ENCODE assay signal across 23 cellular contexts in genomic region chr5:105940181-105940580, GRCh38.
"Had no signal": no experiment of that assay in that cellular context is flagged by ENCODE, and none has a peak within 500 bp of the region (broad histone marks: within the 10 kb centered on the region; RNA-seq: fewer than 3 reads in every experiment).

No MANE protein-coding gene starts in this region.

- H3K9ac ChIP-seq: parathyroid adenoma had no signal

- H3K9me3 ChIP-seq: esophagus squamous epithelium, mucosa of descending colon, right lobe of liver, thyroid gland, vagina had no signal

- H3K4me3 ChIP-seq: esophagus squamous epithelium, left lung, mucosa of descending colon, right lobe of liver, stomach, thyroid gland, vagina had no signal

- DNase-seq: cortex of kidney; effector memory CD8-positive, alpha-beta T cell; erythroblast; esophagus squamous epithelium; left cardiac atrium; left lung; mesenchymal stem cell; mucosa of descending colon; naive B cell; right lobe of liver; small intestine; stimulated activated CD4-positive, alpha-beta T cell treated with anti-CD3 and anti-CD28 coated beads, Interleukin-15, amount 100 ng/mL, for 24 hours; stimulated activated CD4-positive, alpha-beta T cell treated with anti-CD3 and anti-CD28 coated beads, Interleukin-2, amount 100 ng/mL, for 48 hours; stimulated activated naive CD4-positive, alpha-beta T cell; stomach; thyroid gland; trophoblast cell had no signal

- H2AFZ ChIP-seq: parathyroid adenoma had no signal

- H3K4me3 Mint-ChIP-seq: effector memory CD8-positive, alpha-beta T cell; mesothelial cell of epicardium; naive B cell; natural killer cell treated with Interleukin-12 subunit alpha and Interleukin-12 subunit beta and Interleukin-15 and Interleukin-18, amount 100 ng/mL, for 72 hours; neural crest cell had no signal

- H3K36me3 ChIP-seq: esophagus squamous epithelium, left lung, right lobe of liver, stomach, thyroid gland, vagina had no signal

- H3K4me1 Mint-ChIP-seq: mesothelial cell of epicardium, naive B cell, neural crest cell had no signal

- H3K79me2 ChIP-seq: parathyroid adenoma had no signal

- H3K27ac Mint-ChIP-seq: effector memory CD8-positive, alpha-beta T cell; mesothelial cell of epicardium; naive B cell; natural killer cell treated with Interleukin-12 subunit alpha and Interleukin-12 subunit beta and Interleukin-15 and Interleukin-18, amount 100 ng/mL, for 72 hours; progenitor cell of endocrine pancreas had no signal

- H3K36me3 Mint-ChIP-seq: naive B cell; natural killer cell treated with Interleukin-12 subunit alpha and Interleukin-12 subunit beta and Interleukin-15 and Interleukin-18, amount 100 ng/mL, for 72 hours had no signal

- H3K27me3 Mint-ChIP-seq: effector memory CD8-positive, alpha-beta T cell; naive B cell; natural killer cell treated with Interleukin-12 subunit alpha and Interleukin-12 subunit beta and Interleukin-15 and Interleukin-18, amount 100 ng/mL, for 72 hours; progenitor cell of endocrine pancreas had no signal

- H3K27ac ChIP-seq: esophagus squamous epithelium, left lung, parathyroid adenoma, right lobe of liver, stomach, thyroid gland, vagina had no signal

- H3K27me3 ChIP-seq: esophagus squamous epithelium, left lung, right lobe of liver, stomach, thyroid gland, vagina had no signal

- H3K4me1 ChIP-seq: esophagus squamous epithelium, left lung, parathyroid adenoma, right lobe of liver, stomach, thyroid gland, vagina had no signal

- ATAC-seq: effector memory CD8-positive, alpha-beta T cell; left cardiac atrium; left lung; mucosa of descending colon; natural killer cell treated with Interleukin-12 subunit alpha and Interleukin-12 subunit beta and Interleukin-15 and Interleukin-18, amount 100 ng/mL, for 72 hours; right lobe of liver had no signal
